1 cellular context compared by ENCODE assay signal in genomic region chr2:127044165-127044718, GRCh38.
TF ChIP-seq lines count a peak whose summit lies in the region.

No MANE protein-coding gene starts in this region.

TF ChIP-seq in K562, 482 proteins besides CTCF, POLR2A, EP300 and RAD21:
- peak; percentile 27 for TF ChIP-seq PHF20 (IDR thresholded peaks at IDR 0.05; ENCODE audit: partially characterized antibody)
- no peak for TF ChIP-seq MECOM (CRISPR knock-in tag; IDR thresholded peaks at IDR 0.05)
- peak; percentile 93 for TF ChIP-seq ZBTB43 (CRISPR knock-in tag; IDR thresholded peaks at IDR 0.05)
